Comparison of ENCODE assay signal across 32 cellular contexts in genomic region chr7:100779359-100779758, GRCh38. TPM values are rescaled to one million over a fixed set of nuclear protein-coding genes. Genes with fewer than 3 reads are reported as not detected.
"Had no signal": no experiment of that assay in that cellular context is flagged by ENCODE, and none has a peak within 500 bp of the region (broad histone marks: within the 10 kb centered on the region; RNA-seq: fewer than 3 reads in every experiment).

No MANE protein-coding gene starts in this region.

- H3K4me3 ChIP-seq: dorsolateral prefrontal cortex, gastrocnemius medialis, heart left ventricle, hepatocyte, lung, prostate gland, right atrium auricular region, sigmoid colon, testis, tibial artery had no signal

- FAIRE-seq: colon, kidney had no signal

- H2AFZ ChIP-seq: hepatocyte, parathyroid adenoma had no signal

- H3K36me3 ChIP-seq: gastrocnemius medialis, heart left ventricle, neutrophil, prostate gland, right atrium auricular region, sigmoid colon, tibial artery had no signal

- H3K4me3 Mint-ChIP-seq: memory B cell; mesothelial cell of epicardium; naive thymus-derived CD4-positive, alpha-beta T cell; nephron; stimulated activated memory B cell treated with anti-CD40 and anti-IgM and Interleukin-4, amounts not matched to agents 10 μg/mL and 1 μg/mL and 100 μg/mL, for 72 hours; type B pancreatic cell had no signal

- H3K9me3 ChIP-seq: neutrophil, prostate gland, testis had no signal

- H3K27ac ChIP-seq: dorsolateral prefrontal cortex, gastrocnemius medialis, heart left ventricle, hepatocyte, neutrophil, parathyroid adenoma, prostate gland, right atrium auricular region, sigmoid colon, testis, tibial artery had no signal

- H3K4me2 ChIP-seq: hepatocyte had no signal

- H3K4me1 ChIP-seq: gastrocnemius medialis, heart left ventricle, parathyroid adenoma, prostate gland, right atrium auricular region, sigmoid colon, testis, tibial artery had no signal

- H3K9ac ChIP-seq: parathyroid adenoma had no signal

- H3K36me3 Mint-ChIP-seq: memory B cell; mesothelial cell of epicardium; naive thymus-derived CD4-positive, alpha-beta T cell; stimulated activated memory B cell treated with anti-CD40 and anti-IgM and Interleukin-4, amounts not matched to agents 10 μg/mL and 1 μg/mL and 100 μg/mL, for 72 hours; type B pancreatic cell had no signal

- H3K27ac Mint-ChIP-seq: memory B cell; mesothelial cell of epicardium; naive thymus-derived CD4-positive, alpha-beta T cell; nephron; stimulated activated memory B cell treated with anti-CD40 and anti-IgM and Interleukin-4, amounts not matched to agents 10 μg/mL and 1 μg/mL and 100 μg/mL, for 72 hours; type B pancreatic cell had no signal

- DNase-seq: dorsolateral prefrontal cortex; effector CD4-positive, alpha-beta T cell; foreskin fibroblast; gastrocnemius medialis; heart left ventricle; kidney; naive thymus-derived CD4-positive, alpha-beta T cell; sigmoid colon; stimulated activated CD4-positive, alpha-beta T cell treated with anti-CD3 and anti-CD28 coated beads, Interleukin-2, amount 100 ng/mL, for 24 hours; stimulated activated CD4-positive, alpha-beta T cell treated with anti-CD3 and anti-CD28 coated beads, Interleukin-4, amount 100 ng/mL, for 24 hours; stimulated activated naive CD8-positive, alpha-beta T cell treated with anti-CD3 and anti-CD28 coated beads, Interleukin-15, Interleukin-2, amounts not matched to agents 100 U/mL and 50 U/mL, for 24 hours; substantia nigra; testis; tibial artery had no signal

- ATAC-seq: gastrocnemius medialis; heart left ventricle; left lobe of liver; naive thymus-derived CD4-positive, alpha-beta T cell; stimulated activated memory B cell treated with anti-CD40 and anti-IgM and Interleukin-4, amounts not matched to agents 10 μg/mL and 1 μg/mL and 100 μg/mL, for 72 hours; stimulated activated naive CD8-positive, alpha-beta T cell treated with anti-CD3 and anti-CD28 coated beads, Interleukin-15, Interleukin-2, amounts not matched to agents 100 U/mL and 50 U/mL, for 24 hours had no signal

- H3K27me3 ChIP-seq: hepatocyte, right atrium auricular region, testis had no signal

- H3K4me1 Mint-ChIP-seq: memory B cell; mesothelial cell of epicardium; naive thymus-derived CD4-positive, alpha-beta T cell; nephron; stimulated activated memory B cell treated with anti-CD40 and anti-IgM and Interleukin-4, amounts not matched to agents 10 μg/mL and 1 μg/mL and 100 μg/mL, for 72 hours had no signal

- H3K79me2 ChIP-seq: hepatocyte, parathyroid adenoma had no signal

- H3K9me3 Mint-ChIP-seq: stimulated activated memory B cell treated with anti-CD40 and anti-IgM and Interleukin-4, amounts not matched to agents 10 μg/mL and 1 μg/mL and 100 μg/mL, for 72 hours; type B pancreatic cell had no signal

RNA-seq across cellular contexts. Expression of gene ZAN, which starts 46.0 kb away (rescaled TPM):
- total RNA-seq: cerebellum; dorsolateral prefrontal cortex; gastrocnemius medialis; heart left ventricle; hepatocyte; kidney; mesothelial cell of epicardium; mucosa of gallbladder; naive thymus-derived CD4-positive, alpha-beta T cell; osteoblast; right atrium auricular region; sigmoid colon; skeletal muscle tissue; urinary bladder had no signal
- polyA plus RNA-seq: heart left ventricle; hepatocyte; lung; naive thymus-derived CD4-positive, alpha-beta T cell; sigmoid colon; urinary bladder had no signal

RNA-seq across cellular contexts. Expression of gene EPO, which starts 59.1 kb away (rescaled TPM):
- total RNA-seq: cerebellum; gastrocnemius medialis; heart left ventricle; kidney; lung; mucosa of gallbladder; naive thymus-derived CD4-positive, alpha-beta T cell; osteoblast; right atrium auricular region; sigmoid colon; skeletal muscle tissue; urinary bladder had no signal
- polyA plus RNA-seq: heart left ventricle; hepatocyte; naive thymus-derived CD4-positive, alpha-beta T cell; sigmoid colon; urinary bladder had no signal
